Comparison of ENCODE assay signal across 16 cellular contexts in the genomic region with DNA sequence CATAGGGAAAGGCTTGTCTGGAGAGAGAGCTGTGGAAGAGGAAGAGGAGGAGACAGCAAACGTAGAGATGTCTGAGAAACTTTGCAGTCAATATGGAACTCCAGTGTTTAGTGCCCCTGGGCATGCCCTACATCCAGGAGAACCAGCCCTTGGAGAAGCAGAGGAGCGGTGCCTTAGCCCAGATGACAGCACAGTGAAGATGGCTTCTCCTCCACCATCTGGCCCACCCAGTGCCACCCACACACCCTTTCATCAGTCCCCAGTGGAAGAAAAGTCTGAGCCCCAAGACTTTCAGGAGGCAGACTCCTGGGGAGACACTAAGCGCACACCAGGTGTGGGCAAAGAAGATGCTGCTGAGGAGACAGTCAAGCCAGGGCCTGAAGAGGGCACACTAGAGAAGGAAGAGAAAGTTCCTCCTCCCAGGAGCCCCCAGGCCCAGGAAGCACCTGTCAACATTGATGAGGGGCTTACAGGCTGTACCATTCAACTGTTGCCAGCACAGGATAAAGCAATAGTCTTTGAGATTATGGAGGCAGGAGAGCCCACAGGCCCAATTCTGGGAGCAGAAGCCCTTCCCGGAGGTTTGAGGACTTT.
"Had no signal": no experiment of that assay in that cellular context is flagged by ENCODE, and none has a peak within 500 bp of the region (broad histone marks: within the 10 kb centered on the region; RNA-seq: fewer than 3 reads in every experiment).

No MANE protein-coding gene starts in this region.

- H3K27ac ChIP-seq: pancreas, testis, upper lobe of right lung had no signal

- H3K4me3 ChIP-seq: pancreas, testis, upper lobe of right lung had no signal

- H3K4me1 ChIP-seq: pancreas, testis, upper lobe of right lung had no signal

- H3K27me3 Mint-ChIP-seq: stimulated activated naive CD8-positive, alpha-beta T cell treated with anti-CD3 and anti-CD28 coated beads, Interleukin-15, Interleukin-2, amounts not matched to agents 100 ng/mL and 50 ng/mL, for 24 hours had no signal

- DNase-seq: activated CD4-positive, alpha-beta T cell treated with anti-CD3 and anti-CD28 coated beads for 4 hours; activated CD8-positive, alpha-beta memory T cell treated with anti-CD3 and anti-CD28 coated beads, Interleukin-2, amount 50 U/mL, for 48 hours; activated CD8-positive, alpha-beta T cell treated with anti-CD3 and anti-CD28 coated beads, Interleukin-2, amount 10 ng/mL, durations not matched to agents 7 days and 5 days; activated naive CD4-positive, alpha-beta T cell treated with anti-CD3 and anti-CD28 coated beads, Interleukin-2, amount 10 ng/mL, durations not matched to agents 7 days and 5 days; amygdala; effector memory CD8-positive, alpha-beta T cell; mesendoderm; pancreas; stimulated activated CD4-positive, alpha-beta T cell treated with anti-CD3 and anti-CD28 coated beads, Interleukin-2, amount 100 ng/mL, for 48 hours; T1000; testis; upper lobe of right lung had no signal

- ATAC-seq: activated CD8-positive, alpha-beta T cell treated with anti-CD3 and anti-CD28 coated beads, Interleukin-2, amount 10 ng/mL, durations not matched to agents 7 days and 5 days; effector memory CD8-positive, alpha-beta T cell; pancreas; upper lobe of right lung had no signal

- H3K4me3 Mint-ChIP-seq: activated CD8-positive, alpha-beta T cell treated with anti-CD3 and anti-CD28 coated beads, Interleukin-2, amount 10 ng/mL, durations not matched to agents 7 days and 5 days; activated naive CD4-positive, alpha-beta T cell treated with anti-CD3 and anti-CD28 coated beads, Interleukin-2, amount 10 ng/mL, durations not matched to agents 7 days and 5 days; brain; central memory CD8-positive, alpha-beta T cell; dendritic cell treated with granulocyte-macrophage colony-stimulating factor and Interleukin-4, amounts not matched to agents 40 ng/mL and 50 ng/mL, for 4 days; effector memory CD8-positive, alpha-beta T cell; stimulated activated naive CD8-positive, alpha-beta T cell treated with anti-CD3 and anti-CD28 coated beads, Interleukin-15, Interleukin-2, amounts not matched to agents 100 ng/mL and 50 ng/mL, for 24 hours had no signal

- H3K27ac Mint-ChIP-seq: brain; dendritic cell treated with granulocyte-macrophage colony-stimulating factor and Interleukin-4, amounts not matched to agents 40 ng/mL and 50 ng/mL, for 4 days; stimulated activated naive CD8-positive, alpha-beta T cell treated with anti-CD3 and anti-CD28 coated beads, Interleukin-15, Interleukin-2, amounts not matched to agents 100 ng/mL and 50 ng/mL, for 24 hours had no signal

- H3K9me3 ChIP-seq: pancreas, testis, upper lobe of right lung had no signal

- FAIRE-seq: pancreas had no signal

- H3K36me3 ChIP-seq: pancreas, upper lobe of right lung had no signal

- H3K27me3 ChIP-seq: pancreas, testis, upper lobe of right lung had no signal

- H3K9me3 Mint-ChIP-seq: activated naive CD4-positive, alpha-beta T cell treated with anti-CD3 and anti-CD28 coated beads, Interleukin-2, amount 10 ng/mL, durations not matched to agents 7 days and 5 days; central memory CD8-positive, alpha-beta T cell; dendritic cell treated with granulocyte-macrophage colony-stimulating factor and Interleukin-4, amounts not matched to agents 40 ng/mL and 50 ng/mL, for 4 days; effector memory CD8-positive, alpha-beta T cell; stimulated activated naive CD8-positive, alpha-beta T cell treated with anti-CD3 and anti-CD28 coated beads, Interleukin-15, Interleukin-2, amounts not matched to agents 100 ng/mL and 50 ng/mL, for 24 hours had no signal
